In the genomic region with DNA sequence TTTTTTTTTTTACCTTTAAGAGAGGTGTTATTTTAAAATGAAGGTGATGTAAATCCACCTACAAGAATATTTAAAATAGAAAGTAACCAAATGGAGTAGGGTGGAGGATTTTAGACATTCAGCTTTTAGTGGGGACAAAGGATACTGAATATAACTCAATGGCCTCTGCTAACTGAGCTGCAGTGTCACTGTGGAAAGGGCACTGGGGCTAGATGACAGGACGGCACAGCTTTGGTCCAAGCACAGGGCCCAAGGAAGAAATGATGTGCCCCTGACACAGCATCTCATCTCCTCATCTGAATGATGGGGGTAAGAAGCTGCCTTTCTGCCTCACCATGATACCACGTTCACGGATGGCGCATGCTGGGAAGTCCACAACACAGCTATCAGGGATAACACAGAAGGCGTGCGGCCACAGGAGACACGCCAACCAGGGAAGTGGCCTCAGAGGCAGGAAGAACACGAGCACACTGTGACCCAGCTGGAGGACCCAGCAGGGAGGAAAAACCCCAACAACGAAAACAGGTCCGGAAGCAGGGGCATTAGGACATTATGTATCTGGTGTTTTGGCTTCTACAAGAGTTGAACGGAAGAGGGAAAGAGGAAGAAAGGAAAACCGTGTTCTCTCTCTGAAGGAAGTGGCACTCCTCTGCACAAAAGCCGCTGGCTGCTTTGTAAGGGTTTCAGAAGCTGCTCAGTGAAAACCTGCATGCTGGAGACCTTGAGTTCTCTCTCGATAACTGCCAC, we compare ENCODE assay signal across 13 cellular contexts.
DNase-seq lines count a peak whose midpoint lies in the region; ATAC-seq and TF ChIP-seq lines count a peak whose summit lies in the region.
"Had no signal": no experiment of that assay in that cellular context is flagged by ENCODE, and none has a peak within 500 bp of the region (broad histone marks: within the 10 kb centered on the region; RNA-seq: fewer than 3 reads in every experiment).

No MANE protein-coding gene starts in this region.

- H2BK20ac ChIP-seq in H9 (ENCODE audit: low read depth, low read length, poor library complexity, severe bottlenecking) = no peak overlapping the region

- H3K14ac ChIP-seq in H9 (ENCODE audit: insufficient read depth, low read length) = no peak overlapping the region

- H3K27ac Mint-ChIP-seq in H9 = peak overlapping the region in 2 of 3 experiments; percentile 12 to 14; a peak in 1 of 7 replicates
- peak overlapping the region; percentile 75 to 94 (median 87) for H3K27ac Mint-ChIP-seq in naive thymus-derived CD8-positive, alpha-beta T cell

- H2AFZ ChIP-seq in H9 (ENCODE audit: low read length) = no peak overlapping the region

- H3K56ac ChIP-seq in H9 (ENCODE audit: insufficient read length, low read depth, low read length) = no peak overlapping the region

- H3K27ac ChIP-seq in H9 (ENCODE audit: insufficient read length, low read depth, low read length) = no peak overlapping the region
- H3K27ac ChIP-seq in cingulate gyrus (ENCODE audit: low read depth, low read length) = peak overlapping the region; percentile 6

- H3K4ac ChIP-seq in H9 (ENCODE audit: low read depth, low read length) = no peak overlapping the region

- no peak overlapping the region for H4K5ac ChIP-seq in H9 (ENCODE audit: insufficient read length, low read depth, low read length)

- ATAC-seq in naive thymus-derived CD8-positive, alpha-beta T cell = peak; percentile 17 to 34
- ATAC-seq in HG02571 (IDR thresholded peaks at IDR 0.05; ENCODE audit: unreplicated experiment) (no peak), HG02759 (IDR thresholded peaks at IDR 0.05; ENCODE audit: unreplicated experiment) (no peak)

- H3K9me3 Mint-ChIP-seq in H9 = no peaks in the 10 kb centered on the region
- no peaks in the 10 kb centered on the region for H3K9me3 Mint-ChIP-seq in naive thymus-derived CD8-positive, alpha-beta T cell

- H3K27me3 ChIP-seq in H9 (ENCODE audit: insufficient read depth, low read length) (no peaks in the 10 kb centered on the region), HAP-1 (ENCODE audit: low read depth) (no peaks in the 10 kb centered on the region)
- H3K27me3 ChIP-seq: uterus had no signal

- no peak overlapping the region for H3K23ac ChIP-seq in H9 (ENCODE audit: insufficient read length, low read depth, low read length)

- H3K4me2 ChIP-seq in H9 (ENCODE audit: insufficient read depth, insufficient read length, low read length) = no peak overlapping the region

- no peak overlapping the region for H3K4me3 ChIP-seq in HAP-1
- H3K4me3 ChIP-seq: uterus had no signal

- DNase-seq in CD1c-positive myeloid dendritic cell (ENCODE audit: extremely low spot score) (peak; percentile 24), H9 (no peak), ACHN (no peak), HAP-1 (ENCODE audit: low spot score in 2 of 2) (no peak)
- peak in 1 of 10 donors; percentile 5 for DNase-seq in naive thymus-derived CD8-positive, alpha-beta T cell
- DNase-seq: activated gamma-delta T cell, DMS79, Karpas-422, NCI-H510A treated with DMSO at 0.1 percent for 48 hours, uterus had no signal

- no peaks in the 10 kb centered on the region for H3K23me2 ChIP-seq in H9 (ENCODE audit: insufficient read length, low read depth, low read length, poor library complexity, severe bottlenecking)

- TF ChIP-seq CTCF in H9 (conservative IDR thresholded peaks at IDR 0.05) = no peak

- H3K36me3 ChIP-seq in HAP-1 (replicated peaks) = peaks cover 5% of the 10 kb centered on the region
- H3K36me3 ChIP-seq: uterus had no signal

- peaks cover 0 to 11% (median 4%) of the 10 kb centered on the region in 3 experiments; a peak in 4 of 7 replicates for H3K36me3 Mint-ChIP-seq in H9 (ENCODE audit: insufficient read depth in 1 of 3, low read depth in 3 of 3)
- peaks cover 9 to 33% (median 22%) of the 10 kb centered on the region in 3 donors for H3K36me3 Mint-ChIP-seq in naive thymus-derived CD8-positive, alpha-beta T cell

- no CpG with 5 or more reads among the region's 14 CpGs for WGBS in H9 (ENCODE audit: extremely low coverage, insufficient read length, low lambda C conversion rate)

- in situ Hi-C loops in ACHN (cut with HindIII; ENCODE audit: low pct_ligation_motif_present, low pct_unique_long_range_greater_than_20kb, low sequenced_read_pairs) (no loop called here), HAP-1 (cut with MboI; ENCODE audit: low sequenced_read_pairs) (no loop called here)

- no peaks in the 10 kb centered on the region for H3K79me1 ChIP-seq in H9 (ENCODE audit: insufficient read depth, low read depth, low read length, poor library complexity, severe bottlenecking)

- H3K79me2 ChIP-seq in H9 (ENCODE audit: insufficient read depth, low read length) = no peaks in the 10 kb centered on the region

- H3K27me3 Mint-ChIP-seq in H9 (ENCODE audit: low read depth) = no peaks in the 10 kb centered on the region
- no peaks in the 10 kb centered on the region for H3K27me3 Mint-ChIP-seq in naive thymus-derived CD8-positive, alpha-beta T cell

- H2AK5ac ChIP-seq in H9 (ENCODE audit: insufficient read length, low read length) = no peak overlapping the region

- H3K4me3 Mint-ChIP-seq in H9 = no peak overlapping the region
- peak overlapping the region; percentile 11 to 78 (median 62) for H3K4me3 Mint-ChIP-seq in naive thymus-derived CD8-positive, alpha-beta T cell

- H4K8ac ChIP-seq in H9 (replicated peaks; ENCODE audit: insufficient read length, low read depth, low read length) = peak overlapping the region; percentile 79

- no peak overlapping the region for H2BK120ac ChIP-seq in H9 (ENCODE audit: low read depth, low read length, poor library complexity, severe bottlenecking)

- no peak overlapping the region for H3T11ph ChIP-seq in H9 (ENCODE audit: low read length)

- H3K4me1 ChIP-seq in H9 (ENCODE audit: insufficient read depth, low read length) (no peaks in the 10 kb centered on the region), HAP-1 (no peaks in the 10 kb centered on the region)
- H3K4me1 ChIP-seq: uterus had no signal

- no peak overlapping the region for H4K91ac ChIP-seq in H9 (ENCODE audit: insufficient read length, low read depth, low read length)

- H3K4me1 Mint-ChIP-seq in H9 = peaks cover 0 to 6% of the 10 kb centered on the region in 2 experiments; a peak in 2 of 4 replicates
- H3K4me1 Mint-ChIP-seq in naive thymus-derived CD8-positive, alpha-beta T cell = peaks cover 35 to 70% (median 62%) of the 10 kb centered on the region in 4 donors

- H3K18ac ChIP-seq in H9 (ENCODE audit: insufficient read length, low read depth, low read length) = no peak overlapping the region

- POLR2A ChIA-PET in naive thymus-derived CD8-positive, alpha-beta T cell (lab: Charles Lee) = interaction anchor here (0.7 kb wide), 1 partner anchor 729 kb away, joined by 4 read pairs; the partner anchor contains the start of gene HSPBAP1

- H3K9ac ChIP-seq in H9 (ENCODE audit: extremely low read depth, insufficient read length, low read length) = no peak overlapping the region

- H2BK15ac ChIP-seq in H9 (ENCODE audit: low read depth, low read length) = no peak overlapping the region

- H3K9me3 ChIP-seq in H9 (ENCODE audit: control insufficient read depth, low read depth, low read length) (no peaks in the 10 kb centered on the region), HAP-1 (no peaks in the 10 kb centered on the region)
- H3K9me3 ChIP-seq: uterus had no signal

- no peak overlapping the region for H2BK12ac ChIP-seq in H9 (ENCODE audit: insufficient read length, low read depth, low read length)

- H4K20me1 ChIP-seq in H9 (ENCODE audit: control insufficient read depth, insufficient read depth, insufficient read length) = no peaks in the 10 kb centered on the region

- no peak overlapping the region for H2BK5ac ChIP-seq in H9 (ENCODE audit: insufficient read length, low read length)

Comparison
In these comparisons a context has a peak if more than half of its experiments do, and no peak if none do; other contexts are left out.
1. H3K4me3 Mint-ChIP-seq: peak in naive thymus-derived CD8-positive, alpha-beta T cell (10 of 10); none in H9 (0 of 2).
2. ATAC-seq: peak in naive thymus-derived CD8-positive, alpha-beta T cell (2 of 2); none in HG02571 (single experiment) and HG02759 (single experiment).